Comparison of ENCODE assay signal across 21 cellular contexts in genomic region chr12:92905258-92905810, GRCh38.
"Had no signal": no experiment of that assay in that cellular context is flagged by ENCODE, and none has a peak within 500 bp of the region (broad histone marks: within the 10 kb centered on the region; RNA-seq: fewer than 3 reads in every experiment).

No MANE protein-coding gene starts in this region.

- H3K9me3 Mint-ChIP-seq: stimulated activated memory B cell treated with anti-CD40 and anti-IgM and Interleukin-4, amounts not matched to agents 10 μg/mL and 1 μg/mL and 100 μg/mL, for 72 hours had no signal

- H3K4me3 Mint-ChIP-seq: activated B cell treated with CpG ODN at 0.5 μM for 24 hours; endodermal cell; mesothelial cell of epicardium; nephron progenitor cell; stimulated activated memory B cell treated with anti-CD40 and anti-IgM and Interleukin-4, amounts not matched to agents 10 μg/mL and 1 μg/mL and 100 μg/mL, for 72 hours had no signal

- H3K27me3 Mint-ChIP-seq: activated B cell treated with CpG ODN at 0.5 μM for 24 hours; stimulated activated memory B cell treated with anti-CD40 and anti-IgM and Interleukin-4, amounts not matched to agents 10 μg/mL and 1 μg/mL and 100 μg/mL, for 72 hours had no signal

- H3K27me3 ChIP-seq: brain microvascular endothelial cell, spleen had no signal

- H3K4me1 Mint-ChIP-seq: mesothelial cell of epicardium, nephron progenitor cell had no signal

- H3K27ac ChIP-seq: brain microvascular endothelial cell, SK-N-MC, spleen had no signal

- H3K27ac Mint-ChIP-seq: activated B cell treated with CpG ODN at 0.5 μM for 24 hours; endodermal cell; mesothelial cell of epicardium; nephron progenitor cell; stimulated activated memory B cell treated with anti-CD40 and anti-IgM and Interleukin-4, amounts not matched to agents 10 μg/mL and 1 μg/mL and 100 μg/mL, for 72 hours had no signal

- H3K36me3 ChIP-seq: brain microvascular endothelial cell had no signal

- DNase-seq: activated B cell treated with CpG ODN at 0.5 μM for 24 hours; activated CD4-positive, alpha-beta T cell treated with anti-CD3 and anti-CD28 coated beads for 48 hours; activated effector memory CD4-positive, alpha-beta T cell treated with Interleukin-2 at 50 U/mL for 16 hours; aorta; brain microvascular endothelial cell; central memory CD4-positive, alpha-beta T cell; endodermal cell; foreskin melanocyte; head of caudate nucleus; kidney; nephron progenitor cell; occipital lobe; posterior cingulate gyrus; retina; spleen; stimulated activated CD4-positive, alpha-beta T cell treated with anti-CD3 and anti-CD28 coated beads, Interleukin-4, amount 100 ng/mL, for 4 hours had no signal

- H3K4me3 ChIP-seq: lung, SK-N-MC, spleen had no signal

- ATAC-seq: left lobe of liver; stimulated activated memory B cell treated with anti-CD40 and anti-IgM and Interleukin-4, amounts not matched to agents 10 μg/mL and 1 μg/mL and 100 μg/mL, for 72 hours had no signal
